In the genomic region with DNA sequence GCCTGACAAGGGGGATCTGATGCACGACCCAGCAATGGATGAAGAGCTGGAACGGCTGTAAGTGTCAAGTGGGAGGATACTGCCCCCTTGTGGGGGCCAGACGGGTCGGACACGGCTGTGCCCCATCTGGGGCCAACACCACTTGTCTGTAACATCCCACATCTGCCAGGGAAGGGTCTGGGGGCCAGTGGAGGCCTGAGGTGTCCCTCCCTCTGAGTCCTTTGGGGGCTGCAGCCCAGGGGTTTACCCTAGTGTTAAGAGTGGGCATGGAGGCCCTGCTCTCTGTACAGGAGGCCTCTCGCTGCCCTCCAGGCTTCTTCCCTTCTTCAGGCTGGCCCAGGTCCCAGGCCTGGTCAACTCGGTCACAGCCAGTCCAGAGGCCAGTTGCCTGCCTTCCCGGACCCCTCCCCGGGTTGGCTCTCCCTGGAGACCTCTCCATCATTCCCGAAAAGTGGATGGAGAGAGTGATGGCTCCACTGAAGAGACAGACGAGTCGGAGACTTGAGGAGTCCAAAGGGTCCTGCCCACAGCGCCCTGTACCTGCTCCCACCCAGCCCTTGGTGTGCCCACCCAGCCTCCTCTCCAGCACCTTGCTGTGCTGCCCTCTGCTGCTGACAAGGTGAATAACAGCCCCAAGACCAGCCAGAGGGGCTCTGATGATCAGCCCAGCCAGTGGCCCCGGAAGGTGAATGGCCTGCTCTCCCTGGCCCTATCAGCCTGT, we compare ENCODE assay signal across 8 cellular contexts. TPM values are rescaled to one million over a fixed set of nuclear protein-coding genes. Genes with fewer than 3 reads are reported as not detected.
DNase-seq lines count a peak whose midpoint lies in the region; ATAC-seq and TF ChIP-seq lines count a peak whose summit lies in the region.

No MANE protein-coding gene starts in this region.

- no peak overlapping the region for H2AFZ ChIP-seq in SK-N-SH (ENCODE audit: low read depth)

- H3K27ac ChIP-seq in SK-N-SH (ENCODE audit: low read depth in 2 of 2, low read length in 1 of 2), result no peak overlapping the region; a peak in 1 of 4 replicates
- no peak overlapping the region for H3K27ac ChIP-seq in heart left ventricle
- no peak overlapping the region for H3K27ac ChIP-seq in vagina

- WGBS in SK-N-SH (ENCODE audit: low lambda C conversion rate), result 58% methylated on average over 8 of the region's 14 CpGs
- WGBS in heart left ventricle, 4 donors, result 20 to 51% (median 38%) methylated on average over 7 to 14 of the region's 14 CpGs

- H3K9me3 ChIP-seq in SK-N-SH (no peaks in the 10 kb centered on the region), adipocyte (ENCODE audit: control insufficient read depth, low read length) (no peaks in the 10 kb centered on the region), heart left ventricle (no peaks in the 10 kb centered on the region), vagina (no peaks in the 10 kb centered on the region)

- H3K27me3 ChIP-seq in SK-N-SH (ENCODE audit: insufficient read depth) (no peaks in the 10 kb centered on the region), adipocyte (replicated peaks; ENCODE audit: control insufficient read depth, insufficient read depth, low read length) (no peaks in the 10 kb centered on the region), heart left ventricle (no peaks in the 10 kb centered on the region), vagina (no peaks in the 10 kb centered on the region)

- peaks cover 18% of the 10 kb centered on the region for H3F3A ChIP-seq in SK-N-SH (replicated peaks; ENCODE audit: insufficient read depth)

- POLR2A ChIA-PET in SK-N-SH (lab: Yijun Ruan, JAX), result no interaction called here

- TF ChIP-seq RAD21 in SK-N-SH (IDR thresholded peaks at IDR 0.05; ENCODE audit: low read length), result peak; percentile 82

- H3K4me2 ChIP-seq in SK-N-SH, result no peak overlapping the region

- ATAC-seq in heart left ventricle, result peak; percentile 53 to 73 (median 68)

- no peak for TF ChIP-seq EP300 in SK-N-SH (IDR thresholded peaks at IDR 0.05; ENCODE audit: borderline replicate concordance in 1 of 2, low read depth in 1 of 2, low read length in 1 of 2)

- no peaks in the 10 kb centered on the region for H3K9me2 ChIP-seq in SK-N-SH

- H3K4me3 ChIP-seq in AG10803 (ENCODE audit: low read length) (no peak overlapping the region), SK-N-SH (ENCODE audit: low read depth in 2 of 2, low read length in 1 of 2) (no peak overlapping the region; a peak in 1 of 4 replicates), adipocyte (ENCODE audit: low read length) (no peak overlapping the region), heart left ventricle (no peak overlapping the region), vagina (no peak overlapping the region)

- H3K4me1 ChIP-seq in SK-N-SH (ENCODE audit: control insufficient read depth in 1 of 2, insufficient read depth in 2 of 2, low read depth in 1 of 2, low read length in 1 of 2) (no peaks in the 10 kb centered on the region; a peak in 1 of 4 replicates), adipocyte (ENCODE audit: control insufficient read depth, insufficient read depth, low read length) (peaks cover 2% of the 10 kb centered on the region), heart left ventricle (peaks cover 0 to 30% (median 6%) of the 10 kb centered on the region in 12 donors), vagina (peaks cover 9% of the 10 kb centered on the region)

- H3K36me3 ChIP-seq in SK-N-SH (replicated peaks in 1 of 2; ENCODE audit: control insufficient read depth in 1 of 2, insufficient read depth in 2 of 2, low read length in 1 of 2), result peaks cover 8 to 36% of the 10 kb centered on the region in 2 experiments
- peaks cover 29% of the 10 kb centered on the region for H3K36me3 ChIP-seq in adipocyte (ENCODE audit: control insufficient read depth, insufficient read depth, low read length, severe bottlenecking)
- H3K36me3 ChIP-seq in heart left ventricle, result peaks cover 0 to 67% (median 35%) of the 10 kb centered on the region in 9 donors
- peaks cover 2 to 28% of the 10 kb centered on the region in 2 donors for H3K36me3 ChIP-seq in vagina

- no peaks in the 10 kb centered on the region for H3K79me2 ChIP-seq in SK-N-SH (ENCODE audit: insufficient read depth)

- TF ChIP-seq POLR2A in heart left ventricle (IDR thresholded peaks at IDR 0.05) (no peak), vagina (IDR thresholded peaks at IDR 0.05) (no peak)

- DNase-seq in AG10803 (ENCODE audit: low read depth), result peak; percentile 71
- DNase-seq in GM19238 (ENCODE audit: insufficient read length, low spot score), result peak; percentile 78
- peak; percentile 91 for DNase-seq in SK-N-SH
- DNase-seq in adipocyte (ENCODE audit: low read depth), result peak; percentile 80
- peak; percentile 46 to 74 (median 59) for DNase-seq in heart left ventricle
- DNase-seq in renal cortical epithelial cell (ENCODE audit: low read depth), result peak; percentile 44
- no peak for DNase-seq in vagina (ENCODE audit: extremely low spot score in 2 of 2)

- H4K20me1 ChIP-seq in SK-N-SH (ENCODE audit: insufficient read depth), result peaks cover 8% of the 10 kb centered on the region; the same call in 1 of the 2 replicates

- TF ChIP-seq CTCF in AG10803 (conservative IDR thresholded peaks at IDR 0.05; ENCODE audit: low read length) (peak; percentile 82), LNCAP (IDR thresholded peaks at IDR 0.05) (peak; percentile 71), SK-N-SH (IDR thresholded peaks at IDR 0.05) (peak; percentile 76), heart left ventricle (IDR thresholded peaks at IDR 0.05) (peak; percentile 48 to 68 (median 56)), vagina (IDR thresholded peaks at IDR 0.05) (peak in 1 of 3 experiments; percentile 53)

- H3K9ac ChIP-seq in SK-N-SH (no peak overlapping the region), adipocyte (ENCODE audit: low read length) (no peak overlapping the region)

- intact Hi-C loops in heart left ventricle (cut with DNase I), result no loop called here
- intact Hi-C loops in vagina (cut with DNase I), result no loop called here

- CTCF ChIA-PET in SK-N-SH (lab: Yijun Ruan, JAX), result interaction anchor here (0.5 to 4.4 kb wide), 43 partner anchors 8 to 448 kb away, joined by 3 to 48 read pairs (median 4); a partner anchor contains a TSS

TF ChIP-seq in SK-N-SH, 30 proteins besides CTCF, POLR2A, EP300 and RAD21:
- TF ChIP-seq SIN3A (IDR thresholded peaks at IDR 0.05; ENCODE audit: borderline replicate concordance, low read depth, low read length) (0 out of 2 replicates have a peak, but pooled peaks have one; percentile 17), FOSL2 (IDR thresholded peaks at IDR 0.05; ENCODE audit: borderline replicate concordance, low read depth) (no peak), FOXJ3 (CRISPR knock-in tag; IDR thresholded peaks at IDR 0.05) (no peak), GATA2 (CRISPR knock-in tag; IDR thresholded peaks at IDR 0.05) (no peak), SMC3 (IDR thresholded peaks at IDR 0.05; ENCODE audit: low read depth, low read length) (peak; percentile 78)
- TF ChIP-seq, protein P1, sequence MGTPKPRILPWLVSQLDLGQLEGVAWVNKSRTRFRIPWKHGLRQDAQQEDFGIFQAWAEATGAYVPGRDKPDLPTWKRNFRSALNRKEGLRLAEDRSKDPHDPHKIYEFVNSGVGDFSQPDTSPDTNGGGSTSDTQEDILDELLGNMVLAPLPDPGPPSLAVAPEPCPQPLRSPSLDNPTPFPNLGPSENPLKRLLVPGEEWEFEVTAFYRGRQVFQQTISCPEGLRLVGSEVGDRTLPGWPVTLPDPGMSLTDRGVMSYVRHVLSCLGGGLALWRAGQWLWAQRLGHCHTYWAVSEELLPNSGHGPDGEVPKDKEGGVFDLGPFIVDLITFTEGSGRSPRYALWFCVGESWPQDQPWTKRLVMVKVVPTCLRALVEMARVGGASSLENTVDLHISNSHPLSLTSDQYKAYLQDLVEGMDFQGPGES (IDR thresholded peaks at IDR 0.05; ENCODE audit: low read depth, low read length), result no peak
- TF ChIP-seq, protein P2, sequence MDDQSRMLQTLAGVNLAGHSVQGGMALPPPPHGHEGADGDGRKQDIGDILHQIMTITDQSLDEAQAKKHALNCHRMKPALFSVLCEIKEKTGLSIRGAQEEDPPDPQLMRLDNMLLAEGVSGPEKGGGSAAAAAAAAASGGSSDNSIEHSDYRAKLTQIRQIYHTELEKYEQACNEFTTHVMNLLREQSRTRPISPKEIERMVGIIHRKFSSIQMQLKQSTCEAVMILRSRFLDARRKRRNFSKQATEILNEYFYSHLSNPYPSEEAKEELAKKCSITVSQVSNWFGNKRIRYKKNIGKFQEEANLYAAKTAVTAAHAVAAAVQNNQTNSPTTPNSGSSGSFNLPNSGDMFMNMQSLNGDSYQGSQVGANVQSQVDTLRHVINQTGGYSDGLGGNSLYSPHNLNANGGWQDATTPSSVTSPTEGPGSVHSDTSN (IDR thresholded peaks at IDR 0.05), result no peak

RNA-seq across cellular contexts. Expression of a gene that starts 15.4 kb away (rescaled TPM):
- polyA plus RNA-seq in SK-N-SH (2012; rRNA removed) (52.5 and 64.0 TPM in 2 replicates), heart left ventricle (10 to 100 TPM; 49.7 to 79.1 TPM)
- polyA plus RNA-seq in SK-N-SH (2012; cell fraction: cytosol; rRNA removed), result 26.8 and 42.2 TPM in 2 replicates
- polyA plus RNA-seq in SK-N-SH (2012; cell fraction: nucleus; rRNA removed), result 133 and 150 TPM in 2 replicates
- total RNA-seq in heart left ventricle (10 to 100 TPM; 47.5 to 96.1 (median 61.3) TPM), renal cortical epithelial cell (116 and 242 TPM in 2 replicates), vagina (79.3 TPM)

RNA-seq across cellular contexts. Expression of a gene that starts 24.9 kb away (rescaled TPM):
- polyA plus RNA-seq in SK-N-SH (2012; rRNA removed) (24.4 and 31.1 TPM in 2 replicates), heart left ventricle (100 to 1,000 TPM; 123 to 282 TPM)
- polyA plus RNA-seq in SK-N-SH (2012; cell fraction: cytosol; rRNA removed), result 15.8 and 23.6 TPM in 2 replicates
- polyA plus RNA-seq in SK-N-SH (2012; cell fraction: nucleus; rRNA removed), result 23.4 and 33.0 TPM in 2 replicates
- total RNA-seq in heart left ventricle (100 to 1,000 TPM; 127 to 330 (median 211) TPM), renal cortical epithelial cell (29.8 and 44.6 TPM in 2 replicates), vagina (59.4 TPM)

RNA-seq across cellular contexts. Expression of a gene that starts 53.5 kb away (rescaled TPM):
- polyA plus RNA-seq in SK-N-SH (2012; rRNA removed), result 83.5 and 95.5 TPM in 2 replicates
- polyA plus RNA-seq in SK-N-SH (2012; cell fraction: cytosol; rRNA removed), result 65.2 and 68.4 TPM in 2 replicates
- 224 and 254 TPM in 2 replicates for polyA plus RNA-seq in SK-N-SH (2012; cell fraction: nucleus; rRNA removed)
- total RNA-seq in heart left ventricle, result 10 to 100 TPM in 4 of 9 donors, 1 to 10 TPM in 5; 8.0 to 28.5 (median 9.7) TPM
- 10 to 100 TPM in 1 of 2 donors, 1 to 10 TPM in 1; 8.1 to 11.7 TPM for polyA plus RNA-seq in heart left ventricle
- total RNA-seq in renal cortical epithelial cell, result 23.6 and 25.1 TPM in 2 replicates
- 42.2 TPM for total RNA-seq in vagina

Comparison
In these comparisons a context has a peak if more than half of its experiments do, and no peak if none do; other contexts are left out.
1. DNase-seq: peak in AG10803 (single experiment), GM19238 (single experiment), SK-N-SH (single experiment), adipocyte (single experiment), heart left ventricle (5 of 5) and renal cortical epithelial cell (single experiment); none in vagina (0 of 2).